Comparison of ENCODE assay signal across 1 cellular context in the genomic region with DNA sequence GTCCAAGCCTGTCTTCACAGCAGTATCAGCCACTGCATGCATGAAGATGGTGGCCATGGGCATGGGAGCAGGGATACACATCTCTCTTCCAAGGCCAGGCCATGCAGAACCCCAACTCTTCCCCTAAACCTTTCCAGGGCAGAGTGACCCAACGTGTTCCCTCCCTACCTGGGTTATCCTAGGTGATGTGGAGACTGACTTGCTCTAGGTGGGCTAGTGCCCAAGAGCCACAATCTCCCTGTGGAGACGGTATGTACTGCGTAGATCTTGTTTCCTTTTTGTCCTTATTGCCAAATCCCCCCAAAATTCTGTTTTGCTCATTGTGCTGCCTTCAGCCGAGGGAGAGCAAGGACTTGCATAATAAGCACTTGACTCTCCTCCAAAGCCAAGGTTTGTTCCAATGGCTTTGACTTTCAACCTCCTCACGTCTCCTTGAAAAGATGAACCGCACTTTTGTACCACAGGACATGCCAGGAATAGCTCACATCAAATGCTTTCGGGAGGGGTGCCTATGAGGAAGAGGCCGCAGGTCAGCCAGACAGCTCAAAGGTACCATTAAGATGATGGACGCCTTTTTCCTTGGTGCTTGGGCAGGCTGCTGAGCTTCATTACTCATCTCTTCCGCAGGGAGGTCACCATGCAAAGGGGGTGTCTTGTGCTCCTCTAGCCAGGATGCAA.
TF ChIP-seq lines count a peak whose summit lies in the region.

No MANE protein-coding gene starts in this region.

TF ChIP-seq in H1, 55 proteins besides CTCF, POLR2A, EP300 and RAD21:
- TF ChIP-seq GABPA (IDR thresholded peaks at IDR 0.05; ENCODE audit: borderline replicate concordance, insufficient read depth, low read length) (no peak), CHD2 (IDR thresholded peaks at IDR 0.05; ENCODE audit: low read length) (no peak), SIRT6 (IDR thresholded peaks at IDR 0.05; ENCODE audit: low read length) (no peak), ASH2L (IDR thresholded peaks at IDR 0.05; ENCODE audit: low read length) (no peak), CBX5 (IDR thresholded peaks at IDR 0.05; ENCODE audit: low read depth, low read length) (no peak), TAF7 (optimal IDR thresholded peaks at IDR 0.05; ENCODE audit: borderline replicate concordance, low read depth, low read length) (no peak), ZNF274 (IDR thresholded peaks at IDR 0.05; ENCODE audit: borderline replicate concordance, extremely low read depth, low read length) (no peak), FOSL1 (IDR thresholded peaks at IDR 0.05; ENCODE audit: insufficient read depth, low read depth, low read length) (no peak), EGR1 (IDR thresholded peaks at IDR 0.05; ENCODE audit: borderline replicate concordance, low read depth, low read length) (no peak), PHF8 (conservative IDR thresholded peaks at IDR 0.05; ENCODE audit: low read depth, low read length) (no peak), RFX5 (IDR thresholded peaks at IDR 0.05; ENCODE audit: borderline replicate concordance, low read depth, low read length) (no peak), TBP (IDR thresholded peaks at IDR 0.05; ENCODE audit: low read depth, low read length) (no peak), EZH2 (IDR thresholded peaks at IDR 0.05; ENCODE audit: low read depth, low read length, severe bottlenecking) (no peak), POU5F1 (IDR thresholded peaks at IDR 0.05; ENCODE audit: low read depth, low read length) (no peak), KDM1A (IDR thresholded peaks at IDR 0.05; ENCODE audit: borderline replicate concordance, low read length) (no peak), RBBP5 (IDR thresholded peaks at IDR 0.05; ENCODE audit: borderline replicate concordance, low read depth, low read length) (no peak)
- TF ChIP-seq, protein P1, sequence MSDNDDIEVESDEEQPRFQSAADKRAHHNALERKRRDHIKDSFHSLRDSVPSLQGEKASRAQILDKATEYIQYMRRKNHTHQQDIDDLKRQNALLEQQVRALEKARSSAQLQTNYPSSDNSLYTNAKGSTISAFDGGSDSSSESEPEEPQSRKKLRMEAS (IDR thresholded peaks at IDR 0.05) = no peak
